18 cellular contexts compared by ENCODE assay signal in the genomic region with DNA sequence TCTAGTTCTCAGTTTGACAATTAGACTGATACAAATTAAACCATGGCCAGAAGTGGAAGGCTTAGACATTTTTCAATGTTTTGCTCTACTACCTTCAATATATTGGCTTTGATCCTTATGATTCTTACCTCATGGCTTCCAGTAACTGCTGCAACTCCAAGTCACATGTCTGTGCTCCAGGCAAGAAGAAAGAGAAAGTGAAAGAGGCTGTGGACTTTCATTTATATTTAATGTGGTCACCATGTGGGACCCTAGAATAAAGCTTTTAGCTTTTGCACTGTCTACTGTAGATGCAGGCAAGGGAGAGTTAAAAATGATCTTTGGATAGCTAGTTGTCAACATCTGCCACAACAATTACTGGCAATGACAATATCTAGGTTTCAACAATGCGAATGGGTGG.
A peak's percentile ranks its signal among the peaks of the same experiment; 100 is the strongest.
DNase-seq lines count a peak whose midpoint lies in the region; ATAC-seq and TF ChIP-seq lines count a peak whose summit lies in the region.
"Had no signal": no experiment of that assay in that cellular context is flagged by ENCODE, and none has a peak within 500 bp of the region (broad histone marks: within the 10 kb centered on the region; RNA-seq: fewer than 3 reads in every experiment).

No MANE protein-coding gene starts in this region.

- no peaks in the 10 kb centered on the region for H3K27me3 Mint-ChIP-seq in GM23338 (ENCODE audit: insufficient read depth, low read depth, poor library complexity)
- H3K27me3 Mint-ChIP-seq: T-cell had no signal

- H3K9me3 Mint-ChIP-seq in GM23338: no peaks in the 10 kb centered on the region
- H3K9me3 Mint-ChIP-seq: neural progenitor cell, T-cell had no signal

- no peaks in the 10 kb centered on the region for H3K36me3 Mint-ChIP-seq in GM23338 (ENCODE audit: low read depth)
- H3K36me3 Mint-ChIP-seq: neural progenitor cell, T-cell, WTC11 had no signal

- H3K79me2 ChIP-seq in GM23338 (replicated peaks; ENCODE audit: insufficient read depth) (no peaks in the 10 kb centered on the region), OCI-LY3 (ENCODE audit: low read length) (no peaks in the 10 kb centered on the region)

- peaks cover 5% of the 10 kb centered on the region; the same call in 1 of the 2 replicates for H3K4me1 ChIP-seq in GM23338 (ENCODE audit: insufficient read depth)
- peaks cover 20% of the 10 kb centered on the region for H3K4me1 ChIP-seq in OCI-LY3 (ENCODE audit: low read length)
- H3K4me1 ChIP-seq: adrenal gland, foreskin keratinocyte, neural progenitor cell, testis had no signal

- ATAC-seq in GM23338 (no peak), GM18867 (IDR thresholded peaks at IDR 0.05; ENCODE audit: unreplicated experiment) (no peak)
- ATAC-seq: foreskin keratinocyte, T-cell, WTC11 had no signal

- TF ChIP-seq CTCF in GM23338 (conservative IDR thresholded peaks at IDR 0.05; ENCODE audit: low read depth in 2 of 2) (no peak), OCI-LY3 (IDR thresholded peaks at IDR 0.05; ENCODE audit: low read depth, low read length) (no peak), coronary artery (IDR thresholded peaks at IDR 0.05) (no peak)

- H4K20me1 ChIP-seq in GM23338 (replicated peaks; ENCODE audit: insufficient read depth) (no peaks in the 10 kb centered on the region), OCI-LY3 (ENCODE audit: insufficient read depth, low read length) (no peaks in the 10 kb centered on the region)

- peaks cover 2% of the 10 kb centered on the region; the same call in 1 of the 2 replicates for H3K9me3 ChIP-seq in OCI-LY3 (ENCODE audit: insufficient read depth, low read length)
- H3K9me3 ChIP-seq: adrenal gland, testis had no signal

- H3K9me2 ChIP-seq in GM23338 (ENCODE audit: insufficient read depth): peaks cover 5% of the 10 kb centered on the region; the same call in 1 of the 2 replicates

- no peaks in the 10 kb centered on the region for H3F3A ChIP-seq in GM23338 (replicated peaks; ENCODE audit: low read depth)

- no peak overlapping the region for H3K27ac ChIP-seq in GM23338 (ENCODE audit: low read depth)
- no peak overlapping the region for H3K27ac ChIP-seq in OCI-LY3 (ENCODE audit: low read length)
- H3K27ac ChIP-seq in coronary artery: no peak overlapping the region
- H3K27ac ChIP-seq: adrenal gland, foreskin keratinocyte, neural progenitor cell, testis had no signal

- H3K27ac Mint-ChIP-seq in GM23338: no peak overlapping the region
- H3K27ac Mint-ChIP-seq: neural progenitor cell, T-cell, WTC11 had no signal

- peaks cover 2% of the 10 kb centered on the region; the same call in 1 of the 3 replicates for H3K4me1 Mint-ChIP-seq in GM23338
- H3K4me1 Mint-ChIP-seq: neural progenitor cell, T-cell had no signal

- DNase-seq in GM23338 (ENCODE audit: low spot score): no peak
- DNase-seq in coronary artery (ENCODE audit: low spot score): no peak
- peak; percentile 1 for DNase-seq in myocyte (ENCODE audit: low read depth)
- DNase-seq in NCI-H2107 treated with DMSO at 0.1 percent for 48 hours (lab: John Stamatoyannopoulos, UW; ENCODE audit: unreplicated experiment): no peak
- DNase-seq in D341Med (ENCODE audit: low spot score): no peak
- DNase-seq in UCSD-AML1 (lab: John Stamatoyannopoulos, UW; ENCODE audit: unreplicated experiment): no peak
- DNase-seq: adrenal gland; effector memory CD4-positive, alpha-beta T cell; foreskin keratinocyte; hypothalamus; kidney glomerular epithelial cell; NCI-H226; T-cell; testis had no signal

- H3K36me3 ChIP-seq in GM23338 (ENCODE audit: insufficient read depth) (no peaks in the 10 kb centered on the region), OCI-LY3 (replicated peaks; ENCODE audit: low read depth, low read length) (no peaks in the 10 kb centered on the region)
- H3K36me3 ChIP-seq: adrenal gland, neural progenitor cell had no signal

- no peak overlapping the region for H3K4me3 ChIP-seq in GM23338
- no peak overlapping the region for H3K4me3 ChIP-seq in OCI-LY3 (ENCODE audit: low read length)
- H3K4me3 ChIP-seq in coronary artery: peak overlapping the region; percentile 31
- H3K4me3 ChIP-seq: adrenal gland, neural progenitor cell, testis had no signal

- H3K9ac ChIP-seq in OCI-LY3 (ENCODE audit: low read length): no peak overlapping the region
- H3K9ac ChIP-seq: neural progenitor cell had no signal

- no peak overlapping the region for H3K4me2 ChIP-seq in GM23338
- H3K4me2 ChIP-seq in OCI-LY3 (ENCODE audit: low read length): peak overlapping the region; percentile 35
- H3K4me2 ChIP-seq: neural progenitor cell had no signal

- H3K4me3 Mint-ChIP-seq in GM23338: no peak overlapping the region
- H3K4me3 Mint-ChIP-seq: neural progenitor cell, T-cell, WTC11 had no signal

- H2AFZ ChIP-seq in GM23338 (peak overlapping the region; percentile 29; the same call in 1 of the 2 replicates), OCI-LY3 (ENCODE audit: low read depth, low read length) (peak overlapping the region; percentile 66)
- H2AFZ ChIP-seq: neural progenitor cell had no signal

- H3K27me3 ChIP-seq in GM23338 (ENCODE audit: insufficient read depth): no peaks in the 10 kb centered on the region
- no peaks in the 10 kb centered on the region for H3K27me3 ChIP-seq in OCI-LY3 (ENCODE audit: low read depth, low read length)
- H3K27me3 ChIP-seq: adrenal gland, foreskin keratinocyte, neural progenitor cell, testis had no signal

TF ChIP-seq in GM23338, 12 proteins besides CTCF, POLR2A, EP300 and RAD21 (continues in another document):
- no peak for TF ChIP-seq EZH2 (IDR thresholded peaks at IDR 0.05; ENCODE audit: low read depth, unreplicated experiment)
- TF ChIP-seq, protein P1, sequence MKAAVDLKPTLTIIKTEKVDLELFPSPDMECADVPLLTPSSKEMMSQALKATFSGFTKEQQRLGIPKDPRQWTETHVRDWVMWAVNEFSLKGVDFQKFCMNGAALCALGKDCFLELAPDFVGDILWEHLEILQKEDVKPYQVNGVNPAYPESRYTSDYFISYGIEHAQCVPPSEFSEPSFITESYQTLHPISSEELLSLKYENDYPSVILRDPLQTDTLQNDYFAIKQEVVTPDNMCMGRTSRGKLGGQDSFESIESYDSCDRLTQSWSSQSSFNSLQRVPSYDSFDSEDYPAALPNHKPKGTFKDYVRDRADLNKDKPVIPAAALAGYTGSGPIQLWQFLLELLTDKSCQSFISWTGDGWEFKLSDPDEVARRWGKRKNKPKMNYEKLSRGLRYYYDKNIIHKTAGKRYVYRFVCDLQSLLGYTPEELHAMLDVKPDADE (IDR thresholded peaks at IDR 0.05): no peak
- TF ChIP-seq, protein P2, sequence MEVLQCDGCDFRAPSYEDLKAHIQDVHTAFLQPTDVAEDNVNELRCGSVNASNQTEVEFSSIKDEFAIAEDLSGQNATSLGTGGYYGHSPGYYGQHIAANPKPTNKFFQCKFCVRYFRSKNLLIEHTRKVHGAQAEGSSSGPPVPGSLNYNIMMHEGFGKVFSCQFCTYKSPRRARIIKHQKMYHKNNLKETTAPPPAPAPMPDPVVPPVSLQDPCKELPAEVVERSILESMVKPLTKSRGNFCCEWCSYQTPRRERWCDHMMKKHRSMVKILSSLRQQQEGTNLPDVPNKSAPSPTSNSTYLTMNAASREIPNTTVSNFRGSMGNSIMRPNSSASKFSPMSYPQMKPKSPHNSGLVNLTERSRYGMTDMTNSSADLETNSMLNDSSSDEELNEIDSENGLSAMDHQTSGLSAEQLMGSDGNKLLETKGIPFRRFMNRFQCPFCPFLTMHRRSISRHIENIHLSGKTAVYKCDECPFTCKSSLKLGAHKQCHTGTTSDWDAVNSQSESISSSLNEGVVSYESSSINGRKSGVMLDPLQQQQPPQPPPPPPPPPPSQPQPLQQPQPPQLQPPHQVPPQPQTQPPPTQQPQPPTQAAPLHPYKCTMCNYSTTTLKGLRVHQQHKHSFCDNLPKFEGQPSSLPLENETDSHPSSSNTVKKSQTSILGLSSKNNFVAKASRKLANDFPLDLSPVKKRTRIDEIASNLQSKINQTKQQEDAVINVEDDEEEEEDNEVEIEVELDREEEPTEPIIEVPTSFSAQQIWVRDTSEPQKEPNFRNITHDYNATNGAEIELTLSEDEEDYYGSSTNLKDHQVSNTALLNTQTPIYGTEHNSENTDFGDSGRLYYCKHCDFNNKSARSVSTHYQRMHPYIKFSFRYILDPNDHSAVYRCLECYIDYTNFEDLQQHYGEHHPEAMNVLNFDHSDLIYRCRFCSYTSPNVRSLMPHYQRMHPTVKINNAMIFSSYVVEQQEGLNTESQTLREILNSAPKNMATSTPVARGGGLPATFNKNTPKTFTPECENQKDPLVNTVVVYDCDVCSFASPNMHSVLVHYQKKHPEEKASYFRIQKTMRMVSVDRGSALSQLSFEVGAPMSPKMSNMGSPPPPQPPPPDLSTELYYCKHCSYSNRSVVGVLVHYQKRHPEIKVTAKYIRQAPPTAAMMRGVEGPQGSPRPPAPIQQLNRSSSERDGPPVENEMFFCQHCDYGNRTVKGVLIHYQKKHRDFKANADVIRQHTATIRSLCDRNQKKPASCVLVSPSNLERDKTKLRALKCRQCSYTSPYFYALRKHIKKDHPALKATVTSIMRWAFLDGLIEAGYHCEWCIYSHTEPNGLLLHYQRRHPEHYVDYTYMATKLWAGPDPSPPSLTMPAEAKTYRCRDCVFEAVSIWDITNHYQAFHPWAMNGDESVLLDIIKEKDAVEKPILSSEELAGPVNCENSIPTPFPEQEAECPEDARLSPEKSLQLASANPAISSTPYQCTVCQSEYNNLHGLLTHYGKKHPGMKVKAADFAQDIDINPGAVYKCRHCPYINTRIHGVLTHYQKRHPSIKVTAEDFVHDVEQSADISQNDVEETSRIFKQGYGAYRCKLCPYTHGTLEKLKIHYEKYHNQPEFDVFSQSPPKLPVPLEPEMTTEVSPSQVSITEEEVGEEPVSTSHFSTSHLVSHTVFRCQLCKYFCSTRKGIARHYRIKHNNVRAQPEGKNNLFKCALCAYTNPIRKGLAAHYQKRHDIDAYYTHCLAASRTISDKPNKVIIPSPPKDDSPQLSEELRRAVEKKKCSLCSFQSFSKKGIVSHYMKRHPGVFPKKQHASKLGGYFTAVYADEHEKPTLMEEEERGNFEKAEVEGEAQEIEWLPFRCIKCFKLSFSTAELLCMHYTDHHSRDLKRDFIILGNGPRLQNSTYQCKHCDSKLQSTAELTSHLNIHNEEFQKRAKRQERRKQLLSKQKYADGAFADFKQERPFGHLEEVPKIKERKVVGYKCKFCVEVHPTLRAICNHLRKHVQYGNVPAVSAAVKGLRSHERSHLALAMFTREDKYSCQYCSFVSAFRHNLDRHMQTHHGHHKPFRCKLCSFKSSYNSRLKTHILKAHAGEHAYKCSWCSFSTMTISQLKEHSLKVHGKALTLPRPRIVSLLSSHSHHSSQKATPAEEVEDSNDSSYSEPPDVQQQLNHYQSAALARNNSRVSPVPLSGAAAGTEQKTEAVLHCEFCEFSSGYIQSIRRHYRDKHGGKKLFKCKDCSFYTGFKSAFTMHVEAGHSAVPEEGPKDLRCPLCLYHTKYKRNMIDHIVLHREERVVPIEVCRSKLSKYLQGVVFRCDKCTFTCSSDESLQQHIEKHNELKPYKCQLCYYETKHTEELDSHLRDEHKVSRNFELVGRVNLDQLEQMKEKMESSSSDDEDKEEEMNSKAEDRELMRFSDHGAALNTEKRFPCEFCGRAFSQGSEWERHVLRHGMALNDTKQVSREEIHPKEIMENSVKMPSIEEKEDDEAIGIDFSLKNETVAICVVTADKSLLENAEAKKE (CRISPR knock-in tag; IDR thresholded peaks at IDR 0.05): no peak
- TF ChIP-seq ZNF331 (CRISPR knock-in tag; IDR thresholded peaks at IDR 0.05; ENCODE audit: low read depth): no peak
- TF ChIP-seq NANOG (IDR thresholded peaks at IDR 0.05; ENCODE audit: borderline replicate concordance): no peak
